ENCODE assay signal across 9 cellular contexts in genomic region chr10:44925224-44925623, GRCh38. TPM values are rescaled to one million over a fixed set of nuclear protein-coding genes. Genes with fewer than 3 reads are reported as not detected.
DNase-seq lines count a peak whose midpoint lies in the region; ATAC-seq and TF ChIP-seq lines count a peak whose summit lies in the region.
"Had no signal": no experiment of that assay in that cellular context is flagged by ENCODE, and none has a peak within 500 bp of the region (broad histone marks: within the 10 kb centered on the region; RNA-seq: fewer than 3 reads in every experiment).

No MANE protein-coding gene starts in this region.

- H3K36me3 ChIP-seq in NT2/D1 (ENCODE audit: insufficient read depth, insufficient read length, low read length): no peaks in the 10 kb centered on the region

- POLR2A ChIA-PET in AG04450 (lab: Yijun Ruan, JAX): no interaction called here

- H3K27ac ChIP-seq in AG04450 (ENCODE audit: low read depth, low read length): no peak overlapping the region

- H3K27me3 ChIP-seq in AG04450 (ENCODE audit: control insufficient read depth, insufficient read depth, low read length) (peaks cover 19% of the 10 kb centered on the region), NT2/D1 (ENCODE audit: insufficient read depth, insufficient read length) (peaks cover 4% of the 10 kb centered on the region)

- no peaks in the 10 kb centered on the region for H3K4me1 ChIP-seq in NT2/D1 (ENCODE audit: insufficient read depth, insufficient read length)

- no peak overlapping the region for H3K4me3 ChIP-seq in AG04450 (ENCODE audit: low read depth, low read length)
- H3K4me3 ChIP-seq in NT2/D1 (ENCODE audit: insufficient read length, low read depth): no peak overlapping the region
- H3K4me3 ChIP-seq in fibroblast of the aortic adventitia (ENCODE audit: low read depth, low read length): no peak overlapping the region

- TF ChIP-seq CTCF in AG04450 (IDR thresholded peaks at IDR 0.05; ENCODE audit: low read depth, low read length) (peak; percentile 20), fibroblast of the aortic adventitia (IDR thresholded peaks at IDR 0.05; ENCODE audit: insufficient read depth, low read length) (peak; percentile 15)

- CTCF ChIA-PET in AG04450 (lab: Charles Lee): no interaction called here

- no peak for ATAC-seq in GM21723 (IDR thresholded peaks at IDR 0.05; ENCODE audit: unreplicated experiment)

- no peaks in the 10 kb centered on the region; the same call in 1 of the 2 replicates for H3K9me3 ChIP-seq in AG04450 (ENCODE audit: control insufficient read depth, insufficient read depth, low read length)
- no peaks in the 10 kb centered on the region for H3K9me3 ChIP-seq in NT2/D1 (ENCODE audit: insufficient read depth, low read length)

- H3K9ac ChIP-seq in NT2/D1 (ENCODE audit: insufficient read length, low read depth): no peak overlapping the region

- no peak for DNase-seq in AG04450 (ENCODE audit: low read depth, low spot score)
- peak; percentile 29 for DNase-seq in GF-D8 (lab: John Stamatoyannopoulos, UW)
- DNase-seq in NT2/D1 (ENCODE audit: low read depth, low spot score): peak; percentile 51
- no peak for DNase-seq in fibroblast of the aortic adventitia (ENCODE audit: low read depth)
- no peak for DNase-seq in globus pallidus (ENCODE audit: low spot score)
- no peak for DNase-seq in activated CD4-positive, alpha-beta T cell treated with anti-CD3 and anti-CD28 coated beads, Interleukin-2, amount 50 U/mL, for 4 hours
- DNase-seq in NCI-H187 treated with DMSO at 0.1 percent for 48 hours (lab: John Stamatoyannopoulos, UW): no peak

RNA-seq across cellular contexts. Expression of gene TMEM72, which starts 14.1 kb away (rescaled TPM):
- polyA plus RNA-seq in AG04450 (2011; rRNA removed): not detected in 2 replicates
- not detected in 2 replicates for polyA minus RNA-seq in AG04450 (2011; rRNA and poly(A)+ RNA removed)
- total RNA-seq in fibroblast of the aortic adventitia (ENCODE audit: low replicate concordance): not detected in 2 replicates
- total RNA-seq: activated CD8-positive, alpha-beta memory T cell treated with anti-CD3 and anti-CD28 coated beads for 36 hours had no signal

RNA-seq across cellular contexts. Expression of gene RASSF4, which starts 34.4 kb away (rescaled TPM):
- polyA plus RNA-seq in AG04450 (2011; rRNA removed): 11.2 and 13.0 TPM in 2 replicates
- polyA minus RNA-seq in AG04450 (2011; rRNA and poly(A)+ RNA removed): 12.9 and 13.1 TPM in 2 replicates
- 1.9 and 3.8 TPM in 2 replicates for total RNA-seq in fibroblast of the aortic adventitia (ENCODE audit: low replicate concordance)

RNA-seq across cellular contexts. Expression of gene DEPP1, which starts 53.4 kb away (rescaled TPM):
- polyA plus RNA-seq in AG04450 (2011; rRNA removed): 31.1 and 50.3 TPM in 2 replicates
- polyA minus RNA-seq in AG04450 (2011; rRNA and poly(A)+ RNA removed): 70.4 and 97.9 TPM in 2 replicates
- 17.3 and 73.8 TPM in 2 replicates for total RNA-seq in fibroblast of the aortic adventitia (ENCODE audit: low replicate concordance)

Comparison
In these comparisons a context has a peak if more than half of its experiments do, and no peak if none do; other contexts are left out.
1. DNase-seq: peak in GF-D8 (single experiment) and NT2/D1 (single experiment); none in AG04450 (single experiment), fibroblast of the aortic adventitia (single experiment), globus pallidus (single experiment), activated CD4-positive, alpha-beta T cell treated with anti-CD3 and anti-CD28 coated beads, Interleukin-2, amount 50 U/mL, for 4 hours (0 of 2) and NCI-H187 treated with DMSO at 0.1 percent for 48 hours (single experiment).